In the genomic region with DNA sequence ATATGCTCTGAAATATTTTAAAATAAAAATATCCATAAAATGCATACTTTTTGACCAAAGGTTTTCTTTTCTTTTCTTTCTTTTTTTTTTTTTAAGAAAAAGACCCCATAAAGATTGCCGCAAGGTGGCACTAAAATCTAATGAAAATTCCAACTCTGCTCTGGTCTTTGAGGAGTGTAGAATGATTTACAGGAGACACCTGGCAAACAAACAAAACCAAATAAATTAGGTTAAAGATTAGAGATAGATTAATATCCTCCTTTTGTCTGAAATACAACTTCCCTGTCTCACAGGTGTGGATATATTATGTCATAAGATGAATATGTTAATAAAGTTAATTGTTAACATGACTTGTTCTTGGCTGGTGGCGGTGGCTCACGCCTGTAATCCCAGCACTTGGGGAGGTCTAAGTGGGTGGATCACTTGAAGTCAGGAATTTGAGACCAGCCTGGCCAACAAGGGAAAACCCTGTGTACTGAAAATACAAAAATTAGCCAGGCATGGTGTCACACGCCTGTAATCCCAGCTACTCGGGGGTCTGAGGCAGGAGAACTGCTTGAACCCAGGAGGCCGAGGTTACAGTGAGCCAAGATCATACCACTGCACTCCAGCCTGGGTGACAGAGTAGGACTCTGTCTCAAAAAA, we compare ENCODE assay signal across 1 cellular context.
TF ChIP-seq lines count a peak whose summit lies in the region.

No MANE protein-coding gene starts in this region.

TF ChIP-seq in HepG2, 621 proteins besides CTCF, POLR2A, EP300 and RAD21 (continued from another document and continues in another):
- TF ChIP-seq RBM39 (IDR thresholded peaks at IDR 0.05; ENCODE audit: low read depth, low read length, poor library complexity, severe bottlenecking) = no peak
- no peak for TF ChIP-seq ZNF570 (CRISPR knock-in tag; IDR thresholded peaks at IDR 0.05; ENCODE audit: borderline replicate concordance)
- TF ChIP-seq HNRNPL (IDR thresholded peaks at IDR 0.05; ENCODE audit: low read depth, low read length) = no peak
- no peak for TF ChIP-seq RARG (CRISPR knock-in tag; IDR thresholded peaks at IDR 0.05; ENCODE audit: low read depth)
- no peak for TF ChIP-seq ZNF33A (CRISPR knock-in tag; IDR thresholded peaks at IDR 0.05; ENCODE audit: borderline replicate concordance)
- no peak for TF ChIP-seq MTF1 (CRISPR knock-in tag; IDR thresholded peaks at IDR 0.05)
- no peak for TF ChIP-seq RELA (CRISPR knock-in tag; IDR thresholded peaks at IDR 0.05)
- TF ChIP-seq, protein P1, sequence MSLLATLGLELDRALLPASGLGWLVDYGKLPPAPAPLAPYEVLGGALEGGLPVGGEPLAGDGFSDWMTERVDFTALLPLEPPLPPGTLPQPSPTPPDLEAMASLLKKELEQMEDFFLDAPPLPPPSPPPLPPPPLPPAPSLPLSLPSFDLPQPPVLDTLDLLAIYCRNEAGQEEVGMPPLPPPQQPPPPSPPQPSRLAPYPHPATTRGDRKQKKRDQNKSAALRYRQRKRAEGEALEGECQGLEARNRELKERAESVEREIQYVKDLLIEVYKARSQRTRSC (CRISPR knock-in tag; IDR thresholded peaks at IDR 0.05; ENCODE audit: low read depth) = no peak
- TF ChIP-seq, protein P2, sequence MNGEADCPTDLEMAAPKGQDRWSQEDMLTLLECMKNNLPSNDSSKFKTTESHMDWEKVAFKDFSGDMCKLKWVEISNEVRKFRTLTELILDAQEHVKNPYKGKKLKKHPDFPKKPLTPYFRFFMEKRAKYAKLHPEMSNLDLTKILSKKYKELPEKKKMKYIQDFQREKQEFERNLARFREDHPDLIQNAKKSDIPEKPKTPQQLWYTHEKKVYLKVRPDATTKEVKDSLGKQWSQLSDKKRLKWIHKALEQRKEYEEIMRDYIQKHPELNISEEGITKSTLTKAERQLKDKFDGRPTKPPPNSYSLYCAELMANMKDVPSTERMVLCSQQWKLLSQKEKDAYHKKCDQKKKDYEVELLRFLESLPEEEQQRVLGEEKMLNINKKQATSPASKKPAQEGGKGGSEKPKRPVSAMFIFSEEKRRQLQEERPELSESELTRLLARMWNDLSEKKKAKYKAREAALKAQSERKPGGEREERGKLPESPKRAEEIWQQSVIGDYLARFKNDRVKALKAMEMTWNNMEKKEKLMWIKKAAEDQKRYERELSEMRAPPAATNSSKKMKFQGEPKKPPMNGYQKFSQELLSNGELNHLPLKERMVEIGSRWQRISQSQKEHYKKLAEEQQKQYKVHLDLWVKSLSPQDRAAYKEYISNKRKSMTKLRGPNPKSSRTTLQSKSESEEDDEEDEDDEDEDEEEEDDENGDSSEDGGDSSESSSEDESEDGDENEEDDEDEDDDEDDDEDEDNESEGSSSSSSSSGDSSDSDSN (CRISPR knock-in tag; IDR thresholded peaks at IDR 0.05) = no peak
- no peak for TF ChIP-seq ZNF598 (CRISPR knock-in tag; IDR thresholded peaks at IDR 0.05; ENCODE audit: borderline replicate concordance)
- TF ChIP-seq SOX5 (CRISPR knock-in tag; IDR thresholded peaks at IDR 0.05; ENCODE audit: borderline replicate concordance) = peak; percentile 35; the same call in 1 of the 2 replicates
- no peak for TF ChIP-seq ZNF224 (CRISPR knock-in tag; IDR thresholded peaks at IDR 0.05)
- TF ChIP-seq, protein P3, sequence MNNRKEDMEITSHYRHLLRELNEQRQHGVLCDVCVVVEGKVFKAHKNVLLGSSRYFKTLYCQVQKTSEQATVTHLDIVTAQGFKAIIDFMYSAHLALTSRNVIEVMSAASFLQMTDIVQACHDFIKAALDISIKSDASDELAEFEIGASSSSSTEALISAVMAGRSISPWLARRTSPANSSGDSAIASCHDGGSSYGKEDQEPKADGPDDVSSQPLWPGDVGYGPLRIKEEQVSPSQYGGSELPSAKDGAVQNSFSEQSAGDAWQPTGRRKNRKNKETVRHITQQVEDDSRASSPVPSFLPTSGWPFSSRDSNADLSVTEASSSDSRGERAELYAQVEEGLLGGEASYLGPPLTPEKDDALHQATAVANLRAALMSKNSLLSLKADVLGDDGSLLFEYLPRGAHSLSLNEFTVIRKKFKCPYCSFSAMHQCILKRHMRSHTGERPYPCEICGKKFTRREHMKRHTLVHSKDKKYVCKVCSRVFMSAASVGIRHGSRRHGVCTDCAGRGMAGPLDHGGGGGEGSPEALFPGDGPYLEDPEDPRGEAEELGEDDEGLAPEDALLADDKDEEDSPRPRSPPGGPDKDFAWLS (CRISPR knock-in tag; IDR thresholded peaks at IDR 0.05; ENCODE audit: borderline replicate concordance) = no peak
- TF ChIP-seq ZNF556 (CRISPR knock-in tag; IDR thresholded peaks at IDR 0.05; ENCODE audit: borderline replicate concordance) = no peak
- TF ChIP-seq, protein P4, sequence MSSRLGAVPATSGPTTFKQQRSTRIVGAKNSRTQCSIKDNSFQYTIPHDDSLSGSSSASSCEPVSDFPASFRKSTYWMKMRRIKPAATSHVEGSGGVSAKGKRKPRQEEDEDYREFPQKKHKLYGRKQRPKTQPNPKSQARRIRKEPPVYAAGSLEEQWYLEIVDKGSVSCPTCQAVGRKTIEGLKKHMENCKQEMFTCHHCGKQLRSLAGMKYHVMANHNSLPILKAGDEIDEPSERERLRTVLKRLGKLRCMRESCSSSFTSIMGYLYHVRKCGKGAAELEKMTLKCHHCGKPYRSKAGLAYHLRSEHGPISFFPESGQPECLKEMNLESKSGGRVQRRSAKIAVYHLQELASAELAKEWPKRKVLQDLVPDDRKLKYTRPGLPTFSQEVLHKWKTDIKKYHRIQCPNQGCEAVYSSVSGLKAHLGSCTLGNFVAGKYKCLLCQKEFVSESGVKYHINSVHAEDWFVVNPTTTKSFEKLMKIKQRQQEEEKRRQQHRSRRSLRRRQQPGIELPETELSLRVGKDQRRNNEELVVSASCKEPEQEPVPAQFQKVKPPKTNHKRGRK (CRISPR knock-in tag; IDR thresholded peaks at IDR 0.05) = no peak
- TF ChIP-seq ZKSCAN5 (CRISPR knock-in tag; IDR thresholded peaks at IDR 0.05) = no peak
- no peak for TF ChIP-seq AHR (CRISPR knock-in tag; IDR thresholded peaks at IDR 0.05)
- no peak for TF ChIP-seq ZNF547 (CRISPR knock-in tag; IDR thresholded peaks at IDR 0.05)
- TF ChIP-seq, protein P5, sequence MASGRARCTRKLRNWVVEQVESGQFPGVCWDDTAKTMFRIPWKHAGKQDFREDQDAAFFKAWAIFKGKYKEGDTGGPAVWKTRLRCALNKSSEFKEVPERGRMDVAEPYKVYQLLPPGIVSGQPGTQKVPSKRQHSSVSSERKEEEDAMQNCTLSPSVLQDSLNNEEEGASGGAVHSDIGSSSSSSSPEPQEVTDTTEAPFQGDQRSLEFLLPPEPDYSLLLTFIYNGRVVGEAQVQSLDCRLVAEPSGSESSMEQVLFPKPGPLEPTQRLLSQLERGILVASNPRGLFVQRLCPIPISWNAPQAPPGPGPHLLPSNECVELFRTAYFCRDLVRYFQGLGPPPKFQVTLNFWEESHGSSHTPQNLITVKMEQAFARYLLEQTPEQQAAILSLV (CRISPR knock-in tag; IDR thresholded peaks at IDR 0.05; ENCODE audit: borderline replicate concordance) = no peak
- TF ChIP-seq ZKSCAN1 (IDR thresholded peaks at IDR 0.05; ENCODE audit: low read length) = no peak
- no peak for TF ChIP-seq HOXA7 (CRISPR knock-in tag; IDR thresholded peaks at IDR 0.05)
- no peak for TF ChIP-seq ZFP36 (IDR thresholded peaks at IDR 0.05; ENCODE audit: borderline replicate concordance, low read depth, low read length, partially characterized antibody)
- TF ChIP-seq KDM1A (CRISPR knock-in tag; IDR thresholded peaks at IDR 0.05) = no peak
- TF ChIP-seq REXO4 (CRISPR knock-in tag; IDR thresholded peaks at IDR 0.05; ENCODE audit: borderline replicate concordance) = no peak
- TF ChIP-seq, protein P6, sequence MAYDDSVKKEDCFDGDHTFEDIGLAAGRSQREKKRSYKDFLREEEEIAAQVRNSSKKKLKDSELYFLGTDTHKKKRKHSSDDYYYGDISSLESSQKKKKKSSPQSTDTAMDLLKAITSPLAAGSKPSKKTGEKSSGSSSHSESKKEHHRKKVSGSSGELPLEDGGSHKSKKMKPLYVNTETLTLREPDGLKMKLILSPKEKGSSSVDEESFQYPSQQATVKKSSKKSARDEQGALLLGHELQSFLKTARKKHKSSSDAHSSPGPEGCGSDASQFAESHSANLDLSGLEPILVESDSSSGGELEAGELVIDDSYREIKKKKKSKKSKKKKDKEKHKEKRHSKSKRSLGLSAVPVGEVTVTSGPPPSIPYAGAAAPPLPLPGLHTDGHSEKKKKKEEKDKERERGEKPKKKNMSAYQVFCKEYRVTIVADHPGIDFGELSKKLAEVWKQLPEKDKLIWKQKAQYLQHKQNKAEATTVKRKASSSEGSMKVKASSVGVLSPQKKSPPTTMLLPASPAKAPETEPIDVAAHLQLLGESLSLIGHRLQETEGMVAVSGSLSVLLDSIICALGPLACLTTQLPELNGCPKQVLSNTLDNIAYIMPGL (CRISPR knock-in tag; IDR thresholded peaks at IDR 0.05; ENCODE audit: borderline replicate concordance in 1 of 2, low read depth in 1 of 2) = no peak; a peak in 1 of 4 replicates
- TF ChIP-seq YEATS4 (CRISPR knock-in tag; IDR thresholded peaks at IDR 0.05; ENCODE audit: borderline replicate concordance) = no peak
- no peak for TF ChIP-seq ZNF432 (CRISPR knock-in tag; IDR thresholded peaks at IDR 0.05; ENCODE audit: borderline replicate concordance)
- TF ChIP-seq, protein P7, sequence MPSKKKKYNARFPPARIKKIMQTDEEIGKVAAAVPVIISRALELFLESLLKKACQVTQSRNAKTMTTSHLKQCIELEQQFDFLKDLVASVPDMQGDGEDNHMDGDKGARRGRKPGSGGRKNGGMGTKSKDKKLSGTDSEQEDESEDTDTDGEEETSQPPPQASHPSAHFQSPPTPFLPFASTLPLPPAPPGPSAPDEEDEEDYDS (CRISPR knock-in tag; IDR thresholded peaks at IDR 0.05) = no peak
- TF ChIP-seq STAT5B (CRISPR knock-in tag; IDR thresholded peaks at IDR 0.05) = no peak
- TF ChIP-seq KLF12 (CRISPR knock-in tag; IDR thresholded peaks at IDR 0.05; ENCODE audit: borderline replicate concordance) = no peak
- no peak for TF ChIP-seq NFE2 (CRISPR knock-in tag; IDR thresholded peaks at IDR 0.05)
- TF ChIP-seq, protein P8, sequence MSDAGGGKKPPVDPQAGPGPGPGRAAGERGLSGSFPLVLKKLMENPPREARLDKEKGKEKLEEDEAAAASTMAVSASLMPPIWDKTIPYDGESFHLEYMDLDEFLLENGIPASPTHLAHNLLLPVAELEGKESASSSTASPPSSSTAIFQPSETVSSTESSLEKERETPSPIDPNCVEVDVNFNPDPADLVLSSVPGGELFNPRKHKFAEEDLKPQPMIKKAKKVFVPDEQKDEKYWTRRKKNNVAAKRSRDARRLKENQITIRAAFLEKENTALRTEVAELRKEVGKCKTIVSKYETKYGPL (CRISPR knock-in tag; IDR thresholded peaks at IDR 0.05) = no peak
- TF ChIP-seq, protein P9, sequence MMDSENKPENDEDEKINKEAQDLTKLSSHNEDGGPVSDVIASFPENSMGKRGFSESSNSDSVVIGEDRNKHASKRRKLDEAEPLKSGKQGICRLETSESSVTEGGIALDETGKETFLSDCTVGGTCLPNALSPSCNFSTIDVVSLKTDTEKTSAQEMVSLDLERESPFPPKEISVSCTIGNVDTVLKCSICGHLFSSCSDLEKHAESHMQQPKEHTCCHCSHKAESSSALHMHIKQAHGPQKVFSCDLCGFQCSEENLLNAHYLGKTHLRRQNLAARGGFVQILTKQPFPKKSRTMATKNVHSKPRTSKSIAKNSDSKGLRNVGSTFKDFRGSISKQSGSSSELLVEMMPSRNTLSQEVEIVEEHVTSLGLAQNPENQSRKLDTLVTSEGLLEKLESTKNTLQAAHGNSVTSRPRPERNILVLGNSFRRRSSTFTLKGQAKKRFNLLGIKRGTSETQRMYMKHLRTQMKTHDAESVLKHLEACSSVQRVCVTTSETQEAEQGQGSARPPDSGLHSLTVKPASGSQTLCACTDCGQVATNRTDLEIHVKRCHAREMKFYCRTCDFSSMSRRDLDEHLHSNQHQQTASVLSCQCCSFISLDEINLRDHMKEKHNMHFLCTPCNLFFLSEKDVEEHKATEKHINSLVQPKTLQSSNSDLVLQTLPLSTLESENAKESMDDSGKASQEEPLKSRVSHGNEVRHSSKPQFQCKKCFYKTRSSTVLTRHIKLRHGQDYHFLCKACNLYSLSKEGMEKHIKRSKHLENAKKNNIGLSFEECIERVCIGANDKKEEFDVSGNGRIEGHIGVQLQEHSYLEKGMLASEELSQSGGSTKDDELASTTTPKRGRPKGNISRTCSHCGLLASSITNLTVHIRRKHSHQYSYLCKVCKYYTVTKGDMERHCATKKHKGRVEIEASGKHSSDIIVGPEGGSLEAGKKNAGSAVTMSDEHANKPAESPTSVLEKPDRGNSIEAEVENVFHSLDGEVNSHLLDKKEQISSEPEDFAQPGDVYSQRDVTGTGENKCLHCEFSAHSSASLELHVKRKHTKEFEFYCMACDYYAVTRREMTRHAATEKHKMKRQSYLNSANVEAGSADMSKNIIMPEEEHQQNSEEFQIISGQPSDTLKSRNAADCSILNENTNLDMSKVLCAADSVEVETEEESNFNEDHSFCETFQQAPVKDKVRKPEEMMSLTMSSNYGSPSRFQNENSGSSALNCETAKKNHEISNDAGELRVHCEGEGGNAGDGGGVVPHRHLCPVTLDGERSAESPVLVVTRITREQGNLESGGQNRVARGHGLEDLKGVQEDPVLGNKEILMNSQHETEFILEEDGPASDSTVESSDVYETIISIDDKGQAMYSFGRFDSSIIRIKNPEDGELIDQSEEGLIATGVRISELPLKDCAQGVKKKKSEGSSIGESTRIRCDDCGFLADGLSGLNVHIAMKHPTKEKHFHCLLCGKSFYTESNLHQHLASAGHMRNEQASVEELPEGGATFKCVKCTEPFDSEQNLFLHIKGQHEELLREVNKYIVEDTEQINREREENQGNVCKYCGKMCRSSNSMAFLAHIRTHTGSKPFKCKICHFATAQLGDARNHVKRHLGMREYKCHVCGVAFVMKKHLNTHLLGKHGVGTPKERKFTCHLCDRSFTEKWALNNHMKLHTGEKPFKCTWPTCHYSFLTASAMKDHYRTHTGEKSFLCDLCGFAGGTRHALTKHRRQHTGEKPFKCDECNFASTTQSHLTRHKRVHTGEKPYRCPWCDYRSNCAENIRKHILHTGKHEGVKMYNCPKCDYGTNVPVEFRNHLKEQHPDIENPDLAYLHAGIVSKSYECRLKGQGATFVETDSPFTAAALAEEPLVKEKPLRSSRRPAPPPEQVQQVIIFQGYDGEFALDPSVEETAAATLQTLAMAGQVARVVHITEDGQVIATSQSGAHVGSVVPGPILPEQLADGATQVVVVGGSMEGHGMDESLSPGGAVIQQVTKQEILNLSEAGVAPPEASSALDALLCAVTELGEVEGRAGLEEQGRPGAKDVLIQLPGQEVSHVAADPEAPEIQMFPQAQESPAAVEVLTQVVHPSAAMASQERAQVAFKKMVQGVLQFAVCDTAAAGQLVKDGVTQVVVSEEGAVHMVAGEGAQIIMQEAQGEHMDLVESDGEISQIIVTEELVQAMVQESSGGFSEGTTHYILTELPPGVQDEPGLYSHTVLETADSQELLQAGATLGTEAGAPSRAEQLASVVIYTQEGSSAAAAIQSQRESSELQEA (CRISPR knock-in tag; IDR thresholded peaks at IDR 0.05; ENCODE audit: not compliant biosample characterization) = no peak
- TF ChIP-seq ZNF382 (CRISPR knock-in tag; IDR thresholded peaks at IDR 0.05; ENCODE audit: borderline replicate concordance) = no peak
- TF ChIP-seq, protein P10, sequence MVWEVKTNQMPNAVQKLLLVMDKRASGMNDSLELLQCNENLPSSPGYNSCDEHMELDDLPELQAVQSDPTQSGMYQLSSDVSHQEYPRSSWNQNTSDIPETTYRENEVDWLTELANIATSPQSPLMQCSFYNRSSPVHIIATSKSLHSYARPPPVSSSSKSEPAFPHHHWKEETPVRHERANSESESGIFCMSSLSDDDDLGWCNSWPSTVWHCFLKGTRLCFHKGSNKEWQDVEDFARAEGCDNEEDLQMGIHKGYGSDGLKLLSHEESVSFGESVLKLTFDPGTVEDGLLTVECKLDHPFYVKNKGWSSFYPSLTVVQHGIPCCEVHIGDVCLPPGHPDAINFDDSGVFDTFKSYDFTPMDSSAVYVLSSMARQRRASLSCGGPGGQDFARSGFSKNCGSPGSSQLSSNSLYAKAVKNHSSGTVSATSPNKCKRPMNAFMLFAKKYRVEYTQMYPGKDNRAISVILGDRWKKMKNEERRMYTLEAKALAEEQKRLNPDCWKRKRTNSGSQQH (CRISPR knock-in tag; IDR thresholded peaks at IDR 0.05; ENCODE audit: low read depth) = no peak
- no peak for TF ChIP-seq GTF3A (CRISPR knock-in tag; conservative IDR thresholded peaks at IDR 0.05)
- TF ChIP-seq ZNF232 (CRISPR knock-in tag; IDR thresholded peaks at IDR 0.05; ENCODE audit: borderline replicate concordance) = no peak
- no peak for TF ChIP-seq NCOA5 (CRISPR knock-in tag; IDR thresholded peaks at IDR 0.05)
